ENCODE assay signal across 18 cellular contexts in the genomic region with DNA sequence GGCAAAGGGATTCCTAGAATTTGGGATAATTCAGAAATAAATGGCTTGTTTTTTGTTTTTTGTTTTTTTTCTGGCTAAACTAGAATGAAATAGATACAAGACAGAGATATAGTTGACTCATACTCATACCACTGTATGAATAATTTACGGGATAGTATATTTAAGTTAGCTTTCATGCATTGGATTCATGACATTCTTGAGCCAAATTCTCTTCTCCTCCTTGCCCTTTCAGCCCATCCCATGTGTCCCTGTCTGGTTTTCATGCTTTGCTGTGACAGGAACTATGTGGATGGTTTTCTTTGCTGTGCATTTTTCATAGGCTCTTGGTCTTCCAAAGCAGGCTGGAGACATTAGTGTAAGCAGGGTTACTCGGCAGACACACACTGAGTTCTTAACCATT.
DNase-seq lines count a peak whose midpoint lies in the region; ATAC-seq, FAIRE-seq and TF ChIP-seq lines count a peak whose summit lies in the region.
"Had no signal": no experiment of that assay in that cellular context is flagged by ENCODE, and none has a peak within 500 bp of the region (broad histone marks: within the 10 kb centered on the region; RNA-seq: fewer than 3 reads in every experiment).

No MANE protein-coding gene starts in this region.

- POLR2A ChIA-PET in A549 (lab: Yijun Ruan, JAX): no interaction called here

- intact Hi-C loops in lower lobe of right lung (cut with DNase I): no loop called here

- no peaks in the 10 kb centered on the region for H3K9me3 ChIP-seq in A549
- H3K9me3 ChIP-seq in lower lobe of right lung: no peaks in the 10 kb centered on the region
- H3K9me3 ChIP-seq: gastrocnemius medialis, uterus had no signal

- H3K27me3 ChIP-seq in bronchial epithelial cell (ENCODE audit: control insufficient read depth, insufficient read depth, low read length): no peaks in the 10 kb centered on the region
- no peaks in the 10 kb centered on the region for H3K27me3 ChIP-seq in lower lobe of right lung (ENCODE audit: low read depth)
- H3K27me3 ChIP-seq: cardiac muscle cell, gastrocnemius medialis, uterus had no signal

- H3K36me3 ChIP-seq in bronchial epithelial cell (ENCODE audit: control insufficient read depth, insufficient read depth, low read length): no peaks in the 10 kb centered on the region
- H3K36me3 ChIP-seq in lower lobe of right lung: peaks cover 13% of the 10 kb centered on the region
- H3K36me3 ChIP-seq: uterus had no signal

- DNase-seq in A549 (ENCODE audit: low read depth in 1 of 2, low spot score in 1 of 2): peak; percentile 16 to 31
- peak; percentile 22 for DNase-seq in H54 (ENCODE audit: insufficient read length, low spot score)
- peak; percentile 22 for DNase-seq in bronchial epithelial cell (ENCODE audit: low read depth)
- DNase-seq in kidney glomerular epithelial cell (lab: John Stamatoyannopoulos, UW): peak; percentile 0
- DNase-seq in lower lobe of right lung: no peak
- DNase-seq in HuH-7 (ENCODE audit: low spot score): no peak
- no peak for DNase-seq in stimulated activated CD4-positive, alpha-beta T cell treated with anti-CD3 and anti-CD28 coated beads, Interleukin-12 subunit alpha, Interleukin-12 subunit beta, amount 100 ng/mL, for 4 hours
- no peak for DNase-seq in HPDE6-E6E7 (ENCODE audit: extremely low spot score)
- DNase-seq: ACHN; activated CD4-positive, alpha-beta T cell treated with anti-CD3 and anti-CD28 coated beads, Interleukin-2, amount 10 ng/mL, durations not matched to agents 7 days and 5 days; effector memory CD4-positive, alpha-beta T cell; gastrocnemius medialis; GDM1; NCI-H1105 treated with DMSO at 0.1 percent for 48 hours; T1000; uterus had no signal

- H3K4me1 ChIP-seq in A549 (peaks cover 29% of the 10 kb centered on the region), lower lobe of right lung (no peaks in the 10 kb centered on the region)
- H3K4me1 ChIP-seq: uterus had no signal

- TF ChIP-seq POLR2A in A549 (IDR thresholded peaks at IDR 0.05; ENCODE audit: low read length) (no peak), H54 (IDR thresholded peaks at IDR 0.05; ENCODE audit: low read depth, low read length) (no peak)

- H3K27ac ChIP-seq in A549: peak overlapping the region; percentile 45 to 76; a peak in 4 of 6 replicates
- H3K27ac ChIP-seq in lower lobe of right lung: no peak overlapping the region
- H3K27ac ChIP-seq: cardiac muscle cell, gastrocnemius medialis, uterus had no signal

- 20% methylated on average over 2 of the region's 2 CpGs for WGBS in A549 (ENCODE audit: missing lambda C conversion rate)

- TF ChIP-seq EP300 in A549 (IDR thresholded peaks at IDR 0.05): no peak

- FAIRE-seq in A549 (lab: Jason Lieb, UNC) (no peak), H54 (lab: Jason Lieb, UNC) (no peak), bronchial epithelial cell (lab: Jason Lieb, UNC) (no peak)

- peak; percentile 66 to 82; a peak in 5 of 6 replicates for ATAC-seq in A549
- no peak for ATAC-seq in lower lobe of right lung
- ATAC-seq: gastrocnemius medialis, HCT116 had no signal

- peak overlapping the region; percentile 44 for H3K4me2 ChIP-seq in A549

- TF ChIP-seq CTCF in A549 (IDR thresholded peaks at IDR 0.05) (no peak), bronchial epithelial cell (IDR thresholded peaks at IDR 0.05; ENCODE audit: insufficient read depth, low read length, severe bottlenecking) (no peak), lower lobe of right lung (IDR thresholded peaks at IDR 0.05) (no peak)

- no peak for TF ChIP-seq RAD21 in A549 (conservative IDR thresholded peaks at IDR 0.05 in 1 of 2, IDR thresholded peaks at IDR 0.05 in 1 of 2)

- CTCF ChIA-PET in A549 (lab: Yijun Ruan, JAX): interaction anchor here (1.5 to 4.4 kb wide), 2 partner anchors 25 to 105 kb away, joined by 4 to 22 read pairs; no protein-coding TSS in a partner anchor

- H3K4me3 ChIP-seq in A549 (no peak overlapping the region), bronchial epithelial cell (ENCODE audit: low read depth, low read length) (no peak overlapping the region), lower lobe of right lung (no peak overlapping the region)
- H3K4me3 ChIP-seq: cardiac muscle cell, gastrocnemius medialis, uterus had no signal

TF ChIP-seq in A549, 52 proteins besides CTCF, POLR2A, EP300 and RAD21:
- TF ChIP-seq, protein P1, sequence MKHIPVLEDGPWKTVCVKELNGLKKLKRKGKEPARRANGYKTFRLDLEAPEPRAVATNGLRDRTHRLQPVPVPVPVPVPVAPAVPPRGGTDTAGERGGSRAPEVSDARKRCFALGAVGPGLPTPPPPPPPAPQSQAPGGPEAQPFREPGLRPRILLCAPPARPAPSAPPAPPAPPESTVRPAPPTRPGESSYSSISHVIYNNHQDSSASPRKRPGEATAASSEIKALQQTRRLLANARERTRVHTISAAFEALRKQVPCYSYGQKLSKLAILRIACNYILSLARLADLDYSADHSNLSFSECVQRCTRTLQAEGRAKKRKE (CRISPR knock-in tag; IDR thresholded peaks at IDR 0.05; ENCODE audit: low read depth): no peak
- no peak for TF ChIP-seq PHF8 (IDR thresholded peaks at IDR 0.05; ENCODE audit: borderline replicate concordance, low read depth)
- no peak for TF ChIP-seq CHD4 (IDR thresholded peaks at IDR 0.05; ENCODE audit: borderline replicate concordance)
- no peak for TF ChIP-seq EHF (CRISPR knock-in tag; IDR thresholded peaks at IDR 0.05)
- TF ChIP-seq, protein P2, sequence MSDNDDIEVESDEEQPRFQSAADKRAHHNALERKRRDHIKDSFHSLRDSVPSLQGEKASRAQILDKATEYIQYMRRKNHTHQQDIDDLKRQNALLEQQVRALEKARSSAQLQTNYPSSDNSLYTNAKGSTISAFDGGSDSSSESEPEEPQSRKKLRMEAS (IDR thresholded peaks at IDR 0.05): no peak
- TF ChIP-seq FOSB (CRISPR knock-in tag; IDR thresholded peaks at IDR 0.05): no peak
- TF ChIP-seq, protein P3, sequence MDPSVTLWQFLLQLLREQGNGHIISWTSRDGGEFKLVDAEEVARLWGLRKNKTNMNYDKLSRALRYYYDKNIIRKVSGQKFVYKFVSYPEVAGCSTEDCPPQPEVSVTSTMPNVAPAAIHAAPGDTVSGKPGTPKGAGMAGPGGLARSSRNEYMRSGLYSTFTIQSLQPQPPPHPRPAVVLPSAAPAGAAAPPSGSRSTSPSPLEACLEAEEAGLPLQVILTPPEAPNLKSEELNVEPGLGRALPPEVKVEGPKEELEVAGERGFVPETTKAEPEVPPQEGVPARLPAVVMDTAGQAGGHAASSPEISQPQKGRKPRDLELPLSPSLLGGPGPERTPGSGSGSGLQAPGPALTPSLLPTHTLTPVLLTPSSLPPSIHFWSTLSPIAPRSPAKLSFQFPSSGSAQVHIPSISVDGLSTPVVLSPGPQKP (IDR thresholded peaks at IDR 0.05; ENCODE audit: low read depth, low read length): no peak
- no peak for TF ChIP-seq FOXS1 (CRISPR knock-in tag; IDR thresholded peaks at IDR 0.05)
- TF ChIP-seq, protein P4, sequence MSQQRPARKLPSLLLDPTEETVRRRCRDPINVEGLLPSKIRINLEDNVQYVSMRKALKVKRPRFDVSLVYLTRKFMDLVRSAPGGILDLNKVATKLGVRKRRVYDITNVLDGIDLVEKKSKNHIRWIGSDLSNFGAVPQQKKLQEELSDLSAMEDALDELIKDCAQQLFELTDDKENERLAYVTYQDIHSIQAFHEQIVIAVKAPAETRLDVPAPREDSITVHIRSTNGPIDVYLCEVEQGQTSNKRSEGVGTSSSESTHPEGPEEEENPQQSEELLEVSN (IDR thresholded peaks at IDR 0.05; ENCODE audit: borderline replicate concordance, low read depth): no peak
- no peak for TF ChIP-seq EHMT2 (IDR thresholded peaks at IDR 0.05; ENCODE audit: low read depth)
- peak; percentile 21; the same call in 1 of the 2 replicates for TF ChIP-seq FOSL2 (IDR thresholded peaks at IDR 0.05)
- peak; percentile 46; the same call in 1 of the 2 replicates for TF ChIP-seq FOSL2 (CRISPR knock-in tag; IDR thresholded peaks at IDR 0.05)
- TF ChIP-seq GATA3 (IDR thresholded peaks at IDR 0.05; ENCODE audit: borderline replicate concordance): peak; percentile 17; the same call in 1 of the 2 replicates
- TF ChIP-seq MYC (IDR thresholded peaks at IDR 0.05; ENCODE audit: borderline replicate concordance, low read length): no peak
- TF ChIP-seq HEYL (CRISPR knock-in tag; IDR thresholded peaks at IDR 0.05): no peak
- no peak for TF ChIP-seq HOXB13 (CRISPR knock-in tag; IDR thresholded peaks at IDR 0.05; ENCODE audit: low read depth)
- peak; percentile 31; the same call in 1 of the 2 replicates for TF ChIP-seq JUNB (IDR thresholded peaks at IDR 0.05)
- no peak for TF ChIP-seq NPAS2 (CRISPR knock-in tag; IDR thresholded peaks at IDR 0.05; ENCODE audit: borderline replicate concordance)
- no peak for TF ChIP-seq CBX8 (IDR thresholded peaks at IDR 0.05)

Comparison
In these comparisons a context has a peak if more than half of its experiments do, and no peak if none do; other contexts are left out.
1. ATAC-seq: peak in A549 (2 of 2); none in lower lobe of right lung (0 of 2).
2. DNase-seq: peak in A549 (2 of 2), H54 (single experiment), bronchial epithelial cell (single experiment) and kidney glomerular epithelial cell (single experiment); none in lower lobe of right lung (single experiment), HuH-7 (single experiment), stimulated activated CD4-positive, alpha-beta T cell treated with anti-CD3 and anti-CD28 coated beads, Interleukin-12 subunit alpha, Interleukin-12 subunit beta, amount 100 ng/mL, for 4 hours (single experiment) and HPDE6-E6E7 (single experiment).